ENCODE assay signal across 13 cellular contexts in genomic region chr3:71029770-71030169, GRCh38.
"Had no signal": no experiment of that assay in that cellular context is flagged by ENCODE, and none has a peak within 500 bp of the region (broad histone marks: within the 10 kb centered on the region; RNA-seq: fewer than 3 reads in every experiment).

No MANE protein-coding gene starts in this region.

- H3K9me3 ChIP-seq: gastrocnemius medialis, left lung, ovary, transverse colon had no signal

- H3K9me3 Mint-ChIP-seq: T-helper 1 cell treated with Interleukin-12 subunit alpha and Interleukin-12 subunit beta and Interleukin-4 antibody, amounts not matched to agents 30 μg/mL and 1 μg/mL, for 36 hours had no signal

- ATAC-seq: gastrocnemius medialis, left lung had no signal

- H3K27ac ChIP-seq: gastrocnemius medialis, neural progenitor cell, ovary had no signal

- H3K27ac Mint-ChIP-seq: neural progenitor cell; T-helper 1 cell treated with Interleukin-12 subunit alpha and Interleukin-12 subunit beta and Interleukin-4 antibody, amounts not matched to agents 30 μg/mL and 1 μg/mL, for 36 hours had no signal

- H3K4me3 ChIP-seq: gastrocnemius medialis, left lung, neural progenitor cell, ovary, transverse colon had no signal

- H3K27me3 ChIP-seq: gastrocnemius medialis, left lung, neural progenitor cell, ovary, transverse colon had no signal

- H3K4me3 Mint-ChIP-seq: neural progenitor cell; T-helper 1 cell treated with Interleukin-12 subunit alpha and Interleukin-12 subunit beta and Interleukin-4 antibody, amounts not matched to agents 30 μg/mL and 1 μg/mL, for 36 hours had no signal

- H3K36me3 ChIP-seq: gastrocnemius medialis, neural progenitor cell, ovary had no signal

- DNase-seq: activated CD4-positive, CD25-positive, alpha-beta regulatory T cell; activated naive CD4-positive, alpha-beta T cell; central memory CD4-positive, alpha-beta T cell; effector memory CD4-positive, alpha-beta T cell; gastrocnemius medialis; left lung; mesenchymal stem cell; ovary; stimulated activated CD4-positive, alpha-beta T cell treated with anti-CD3 and anti-CD28 coated beads, Interleukin-4, amount 100 ng/mL, for 4 hours; substantia nigra; transverse colon had no signal
